10 cellular contexts compared by ENCODE assay signal in genomic region chr6:37741757-37742400, GRCh38. TPM values are rescaled to one million over a fixed set of nuclear protein-coding genes. Genes with fewer than 3 reads are reported as not detected.
DNase-seq lines count a peak whose midpoint lies in the region; ATAC-seq and TF ChIP-seq lines count a peak whose summit lies in the region.
"Had no signal": no experiment of that assay in that cellular context is flagged by ENCODE, and none has a peak within 500 bp of the region (broad histone marks: within the 10 kb centered on the region; RNA-seq: fewer than 3 reads in every experiment).

No MANE protein-coding gene starts in this region.

- H3K9me3 ChIP-seq in IMR-90 (ENCODE audit: control insufficient read depth, insufficient read depth, low read length) (no peaks in the 10 kb centered on the region), liver (ENCODE audit: control insufficient read depth in 4 of 4, low read length in 3 of 4) (no peaks in the 10 kb centered on the region)

- TF ChIP-seq CTCF in CD14-positive monocyte (IDR thresholded peaks at IDR 0.05) = peak; percentile 23
- TF ChIP-seq CTCF in IMR-90 (conservative IDR thresholded peaks at IDR 0.05; ENCODE audit: low read depth, low read length) = no peak
- peak in 1 of 2 experiments; percentile 50 for TF ChIP-seq CTCF in brain (conservative IDR thresholded peaks at IDR 0.05)
- peak; percentile 52 for TF ChIP-seq CTCF in liver (IDR thresholded peaks at IDR 0.05; ENCODE audit: low read depth, low read length, missing input control)

- POLR2A ChIA-PET in IMR-90 (lab: Charles Lee; ENCODE audit: unreplicated experiment) = no interaction called here

- no peaks in the 10 kb centered on the region for H3K4me1 Mint-ChIP-seq in CD14-positive monocyte
- H3K4me1 Mint-ChIP-seq in brain = peaks cover 13% of the 10 kb centered on the region

- DNase-seq in CD14-positive monocyte (ENCODE audit: low spot score) (no peak), IMR-90 (no peak), COLO829 (ENCODE audit: low spot score) (no peak), NCI-H2107 (lab: John Stamatoyannopoulos, UW) (no peak)
- no peak for DNase-seq in stimulated activated naive CD4-positive, alpha-beta T cell treated with Interleukin-2 at 50 U/mL for 16 hours (lab: John Stamatoyannopoulos, UW)
- DNase-seq in activated CD4-positive, alpha-beta T cell treated with anti-CD3 and anti-CD28 coated beads for 4 hours = no peak
- DNase-seq: effector memory CD8-positive, alpha-beta T cell had no signal

- no peak overlapping the region for H2AK9ac ChIP-seq in IMR-90 (replicated peaks; ENCODE audit: low read depth, low read length, poor library complexity)

- H4K8ac ChIP-seq in IMR-90 (ENCODE audit: low read depth in 2 of 2, low read length in 2 of 2) = no peak overlapping the region

- no peaks in the 10 kb centered on the region for H3K36me3 Mint-ChIP-seq in CD14-positive monocyte
- H3K36me3 Mint-ChIP-seq in brain = no peaks in the 10 kb centered on the region

- CTCF ChIA-PET in IMR-90 (lab: Yijun Ruan, JAX) = no interaction called here

- H2AK5ac ChIP-seq in IMR-90 (ENCODE audit: low read depth, low read length) = no peak overlapping the region

- no peak for TF ChIP-seq POLR2A in IMR-90 (IDR thresholded peaks at IDR 0.05; ENCODE audit: low read depth, low read length)

- TF ChIP-seq RAD21 in IMR-90 (IDR thresholded peaks at IDR 0.05; ENCODE audit: low read length) (no peak), liver (IDR thresholded peaks at IDR 0.05) (peak; percentile 70 to 80)

- WGBS in IMR-90 (ENCODE audit: extremely low coverage in 2 of 2, insufficient read length in 1 of 2), 2 experiments = 10% methylated on average over 2 of the region's 10 CpGs; no CpG with 5 or more reads in 1 of the 2 experiments
- WGBS in liver = 14% methylated on average over 10 of the region's 10 CpGs

- H4K91ac ChIP-seq in IMR-90 (ENCODE audit: insufficient read depth, low read depth, low read length) = no peak overlapping the region

- no peak overlapping the region for H2BK15ac ChIP-seq in IMR-90 (ENCODE audit: low read depth, low read length)

- H3K9ac ChIP-seq in IMR-90 (ENCODE audit: low read depth, low read length) (no peak overlapping the region), liver (ENCODE audit: low read depth in 1 of 2, low read length in 2 of 2) (no peak overlapping the region)

- no peaks in the 10 kb centered on the region for H3K79me1 ChIP-seq in IMR-90 (ENCODE audit: low read depth in 1 of 2, low read length in 2 of 2)

- no peak overlapping the region for H3K4me2 ChIP-seq in IMR-90 (ENCODE audit: low read depth, low read length)

- no peak overlapping the region for H3K14ac ChIP-seq in IMR-90 (replicated peaks; ENCODE audit: low read depth, low read length)

- H3K4me1 ChIP-seq in IMR-90 (ENCODE audit: control insufficient read depth, insufficient read depth, low read length) = no peaks in the 10 kb centered on the region
- peaks cover 4 to 10% (median 7%) of the 10 kb centered on the region in 4 donors for H3K4me1 ChIP-seq in liver (ENCODE audit: control insufficient read depth in 4 of 4, insufficient read depth in 4 of 4, low read length in 3 of 4)

- H3K27me3 ChIP-seq in IMR-90 (ENCODE audit: control insufficient read depth, insufficient read depth, low read length) (peaks cover 50% of the 10 kb centered on the region), liver (ENCODE audit: control insufficient read depth in 4 of 4, insufficient read depth in 4 of 4, low read length in 3 of 4) (no peaks in the 10 kb centered on the region)

- no TSS peak for BruUV-seq in IMR-90 (replicated peaks; lab: Mats Ljungman, UMichigan)

- no peak overlapping the region for H3K27ac ChIP-seq in IMR-90 (ENCODE audit: insufficient read depth, low read length)
- H3K27ac ChIP-seq in liver (ENCODE audit: low read depth in 1 of 2, low read length in 2 of 2) = no peak overlapping the region
- H3K27ac ChIP-seq: SK-N-MC had no signal

- no peaks in the 10 kb centered on the region for H3K36me3 ChIP-seq in IMR-90 (ENCODE audit: control insufficient read depth, insufficient read depth, low read length)
- H3K36me3 ChIP-seq in liver (ENCODE audit: control insufficient read depth in 4 of 4, insufficient read depth in 3 of 4, low read depth in 1 of 4, low read length in 3 of 4) = no peaks in the 10 kb centered on the region

- peaks cover 13 to 29% (median 27%) of the 10 kb centered on the region in 3 donors for H3K27me3 Mint-ChIP-seq in CD14-positive monocyte (ENCODE audit: low read depth in 3 of 3)
- H3K27me3 Mint-ChIP-seq in brain = peaks cover 10% of the 10 kb centered on the region

- H3K56ac ChIP-seq in IMR-90 (ENCODE audit: extremely low read depth, insufficient read depth, low read length) = no peak overlapping the region

- H3K27ac Mint-ChIP-seq in CD14-positive monocyte (no peak overlapping the region), brain (peak overlapping the region in 3 of 5 experiments; percentile 25 to 70 (median 40))
- H3K27ac Mint-ChIP-seq: effector memory CD8-positive, alpha-beta T cell had no signal

- H3K18ac ChIP-seq in IMR-90 (ENCODE audit: low read depth, low read length) = no peak overlapping the region

- peaks cover 0 to 12% (median 6%) of the 10 kb centered on the region in 7 donors for H3K9me3 Mint-ChIP-seq in CD14-positive monocyte
- H3K9me3 Mint-ChIP-seq in brain = no peaks in the 10 kb centered on the region
- H3K9me3 Mint-ChIP-seq: effector memory CD8-positive, alpha-beta T cell had no signal

- no peak overlapping the region for H2BK20ac ChIP-seq in IMR-90 (ENCODE audit: low read depth, low read length)

- H2BK120ac ChIP-seq in IMR-90 (ENCODE audit: low read depth, low read length) = no peak overlapping the region

- no peak overlapping the region for H4K5ac ChIP-seq in IMR-90 (ENCODE audit: low read depth, low read length)

- no peak overlapping the region for H2AFZ ChIP-seq in IMR-90 (replicated peaks; ENCODE audit: low read length, poor library complexity)

- H3K23ac ChIP-seq in IMR-90 (ENCODE audit: low read depth, low read length) = no peak overlapping the region

- peak overlapping the region in 1 of 2 donors; percentile 24 for H3K4me3 Mint-ChIP-seq in CD14-positive monocyte
- peak overlapping the region in 1 of 5 experiments; percentile 40 for H3K4me3 Mint-ChIP-seq in brain
- H3K4me3 Mint-ChIP-seq: effector memory CD8-positive, alpha-beta T cell had no signal

- intact Hi-C loops in CD14-positive monocyte (cut with micrococcal nuclease) (no loop called here), IMR-90 (cut with micrococcal nuclease) (no loop called here)

- in situ Hi-C loops in IMR-90 (cut with MboI; ENCODE audit: low sequenced_read_pairs) = no loop called here

- H3K4ac ChIP-seq in IMR-90 (ENCODE audit: low read depth, low read length) = no peak overlapping the region

- no peak for ATAC-seq in IMR-90 (ENCODE audit: low read depth)
- ATAC-seq: effector memory CD8-positive, alpha-beta T cell had no signal

- no peaks in the 10 kb centered on the region for H3K9me1 ChIP-seq in IMR-90 (ENCODE audit: insufficient read depth, low read length)

- H3K4me3 ChIP-seq in IMR-90 (ENCODE audit: insufficient read depth, low read depth, low read length) (no peak overlapping the region), liver (ENCODE audit: low read depth in 1 of 3, low read length in 3 of 3) (peak overlapping the region in 2 of 3 donors; percentile 21 to 34)
- H3K4me3 ChIP-seq: SK-N-MC had no signal

- H2BK5ac ChIP-seq in IMR-90 (ENCODE audit: low read depth, low read length, poor library complexity, severe bottlenecking) = no peak overlapping the region

- H4K20me1 ChIP-seq in IMR-90 (ENCODE audit: insufficient read depth, low read length) = no peaks in the 10 kb centered on the region

- dilution Hi-C loops in IMR-90 (cut with HindIII; ENCODE audit: low sequenced_read_pairs, unreplicated experiment) = no loop called here

TF ChIP-seq in IMR-90, 13 proteins besides CTCF, POLR2A, EP300 and RAD21:
- TF ChIP-seq RCOR1 (IDR thresholded peaks at IDR 0.05; ENCODE audit: insufficient replicate concordance, low read length) (no peak), MAFK (IDR thresholded peaks at IDR 0.05; ENCODE audit: low read depth, low read length) (no peak), RFX5 (IDR thresholded peaks at IDR 0.05; ENCODE audit: low read depth, low read length) (no peak), MXI1 (IDR thresholded peaks at IDR 0.05; ENCODE audit: borderline replicate concordance, low read depth, low read length) (no peak), CHD1 (IDR thresholded peaks at IDR 0.05; ENCODE audit: low read depth, low read length) (no peak), SMC3 (IDR thresholded peaks at IDR 0.05; ENCODE audit: low read depth, low read length) (0 out of 2 replicates have a peak, but pooled peaks have one; percentile 5)

TF ChIP-seq in liver, 16 proteins besides CTCF, POLR2A, EP300 and RAD21:
- TF ChIP-seq HNF4A (conservative IDR thresholded peaks at IDR 0.05) (peak; percentile 18 to 27), SP1 (IDR thresholded peaks at IDR 0.05) (peak; percentile 13), NR2F2 (IDR thresholded peaks at IDR 0.05) (no peak)

RNA-seq across cellular contexts. Expression of gene MDGA1, which starts 44.2 kb away (rescaled TPM):
- not detected for polyA plus RNA-seq in CD14-positive monocyte
- 4.3 and 5.0 TPM in 2 replicates for total RNA-seq in IMR-90 (2012; rRNA removed)
- 13.4 and 17.2 TPM in 2 replicates for polyA plus RNA-seq in IMR-90 (2012; rRNA removed)
- 8.5 and 11.7 TPM in 2 replicates for polyA plus RNA-seq in IMR-90 (2012; cell fraction: cytosol; rRNA removed)
- 23.1 and 50.4 TPM in 2 replicates for polyA plus RNA-seq in IMR-90 (2012; cell fraction: nucleus; rRNA removed; ENCODE audit: low replicate concordance)
- 42.2 TPM for polyA plus RNA-seq in brain (ENCODE audit: insufficient read depth, low read depth, low replicate concordance)
- under 1 TPM; 0.33 to 0.92 TPM for total RNA-seq in liver
- polyA plus RNA-seq in liver = under 1 TPM; 0.15 to 0.77 TPM

Comparison
In these comparisons a context has a peak if more than half of its experiments do, and no peak if none do; other contexts are left out.
1. H3K27ac Mint-ChIP-seq: peak in brain (3 of 5); none in CD14-positive monocyte (0 of 7).
2. RNA of gene MDGA1, which starts 44.2 kb away (polyA plus RNA-seq): 42.2 TPM in brain (single experiment) and 8.5 to 50.4 TPM in IMR-90; 0.15 to 0.77 TPM in liver and not detected in CD14-positive monocyte; every median in the first group is over 4 times any median in the second.